ENCODE assay signal across 19 cellular contexts in the genomic region with DNA sequence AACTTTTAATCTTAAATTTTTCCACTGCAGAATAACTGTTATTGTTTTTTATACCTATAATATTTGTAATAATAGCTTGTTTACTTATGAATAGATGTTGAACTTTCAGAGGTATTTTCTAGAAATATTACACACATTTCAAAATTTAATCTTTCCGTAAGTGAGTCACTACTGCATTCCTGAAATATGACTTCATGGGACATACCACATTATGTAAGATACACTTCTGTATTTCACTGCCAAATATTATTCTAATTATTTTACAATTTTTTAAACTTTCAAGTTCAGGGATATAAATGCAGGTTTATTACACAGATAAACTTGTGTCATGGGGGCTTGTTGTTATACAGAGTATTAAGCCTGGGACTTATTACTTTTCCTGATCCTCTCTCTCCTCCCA.
A peak's percentile ranks its signal among the peaks of the same experiment; 100 is the strongest.
DNase-seq lines count a peak whose midpoint lies in the region; ATAC-seq, FAIRE-seq and TF ChIP-seq lines count a peak whose summit lies in the region.
"Had no signal": no experiment of that assay in that cellular context is flagged by ENCODE, and none has a peak within 500 bp of the region (broad histone marks: within the 10 kb centered on the region; RNA-seq: fewer than 3 reads in every experiment).

No MANE protein-coding gene starts in this region.

- DNase-seq in PC-3 (peak; percentile 60), fibroblast of pulmonary artery (ENCODE audit: low read depth) (peak; percentile 17), urothelium cell line (ENCODE audit: low spot score) (peak; percentile 2), natural killer cell (no peak), ascending aorta (ENCODE audit: low spot score in 2 of 2) (no peak)
- DNase-seq: CD8-positive, alpha-beta T cell; COR-L47; DMS153; DMS79 treated with DMSO at 0.1 percent for 48 hours; EL; GDM1; HCEC 1CT; HFFc6 had no signal

- H3K27me3 Mint-ChIP-seq in natural killer cell (ENCODE audit: low read depth in 2 of 2): no peaks in the 10 kb centered on the region

- no peak overlapping the region for H2AFZ ChIP-seq in PC-3 (ENCODE audit: low read length)

- FAIRE-seq in urothelium cell line (lab: Jason Lieb, UNC): no peak
- FAIRE-seq: A549, D721Med, GM12892 had no signal

- H3K36me3 ChIP-seq in PC-3 (ENCODE audit: low read depth, low read length) (no peaks in the 10 kb centered on the region), ascending aorta (no peaks in the 10 kb centered on the region)

- peaks cover 5 to 8% of the 10 kb centered on the region in 2 donors for H3K9me3 Mint-ChIP-seq in natural killer cell

- POLR2A ChIA-PET in PC-3 (lab: Charles Lee; ENCODE audit: unreplicated experiment): no interaction called here

- no peak overlapping the region for H3K4me3 ChIP-seq in PC-3 (ENCODE audit: low read length)
- H3K4me3 ChIP-seq in fibroblast of pulmonary artery (replicated peaks; ENCODE audit: low read depth, low read length): no peak overlapping the region
- H3K4me3 ChIP-seq in ascending aorta: no peak overlapping the region
- H3K4me3 ChIP-seq: A549 had no signal

- no TSS peak for BruUV-seq in PC-3 (replicated peaks; lab: Mats Ljungman, UMichigan)

- H3K4me1 ChIP-seq in PC-3 (ENCODE audit: insufficient read depth, low read length) (peaks cover 10% of the 10 kb centered on the region; the same call in 1 of the 2 replicates), ascending aorta (no peaks in the 10 kb centered on the region)
- H3K4me1 ChIP-seq: A549 had no signal

- TF ChIP-seq CTCF in PC-3 (conservative IDR thresholded peaks at IDR 0.05; ENCODE audit: low read depth, low read length) (no peak), fibroblast of pulmonary artery (IDR thresholded peaks at IDR 0.05; ENCODE audit: low read length, missing control alignments) (no peak), natural killer cell (IDR thresholded peaks at IDR 0.05) (no peak), ascending aorta (IDR thresholded peaks at IDR 0.05) (no peak)

- H3K79me2 ChIP-seq in PC-3 (ENCODE audit: low read length): no peaks in the 10 kb centered on the region

- H3K27me3 ChIP-seq in PC-3 (ENCODE audit: low read length) (no peaks in the 10 kb centered on the region), ascending aorta (no peaks in the 10 kb centered on the region)

- H3K9ac ChIP-seq in PC-3 (ENCODE audit: low read length): no peak overlapping the region

- H3K27ac ChIP-seq in PC-3 (ENCODE audit: low read length) (no peak overlapping the region), ascending aorta (no peak overlapping the region)
- H3K27ac ChIP-seq: A549 had no signal

- no peaks in the 10 kb centered on the region for H3K9me2 ChIP-seq in PC-3 (replicated peaks; ENCODE audit: low read length)

- peaks cover 6% of the 10 kb centered on the region for H3K36me3 Mint-ChIP-seq in natural killer cell
- H3K36me3 Mint-ChIP-seq: CD14-positive monocyte; CD8-positive, alpha-beta T cell had no signal

- CTCF ChIA-PET in PC-3 (lab: Charles Lee): interaction anchor here (0.6 kb wide), 1 partner anchor 1863 kb away, joined by 3 read pairs; no protein-coding TSS in a partner anchor

- 0 out of 2 replicates have a peak overlapping the region, but pooled peaks have one; percentile 6 for H3K4me2 ChIP-seq in PC-3 (ENCODE audit: low read length)
- H3K4me2 ChIP-seq: A549 had no signal

- H3F3A ChIP-seq in PC-3 (ENCODE audit: low read length, unreplicated experiment): no peaks in the 10 kb centered on the region

- intact Hi-C loops in PC-3 (cut with micrococcal nuclease) (loop anchor here (1.0 kb wide), 1 partner anchor 56 kb away; no protein-coding TSS in a partner anchor), natural killer cell (cut with micrococcal nuclease) (no loop called here), ascending aorta (cut with DNase I) (no loop called here)

- ATAC-seq in PC-3 (peak; percentile 77), SK-N-SH treated with all-trans-retinoic acid at 6 μM for 48 hours (no peak), GM21390 (IDR thresholded peaks at IDR 0.05; ENCODE audit: unreplicated experiment) (no peak), natural killer cell (no peak)
- ATAC-seq: A549; CD8-positive, alpha-beta T cell had no signal

- H3K27ac Mint-ChIP-seq in natural killer cell: no peak overlapping the region
- H3K27ac Mint-ChIP-seq: CD14-positive monocyte; CD8-positive, alpha-beta T cell; HFFc6 had no signal

- no peaks in the 10 kb centered on the region for H3K4me1 Mint-ChIP-seq in natural killer cell
- H3K4me1 Mint-ChIP-seq: CD14-positive monocyte had no signal

- H3K4me3 Mint-ChIP-seq in natural killer cell: no peak overlapping the region
- H3K4me3 Mint-ChIP-seq: CD14-positive monocyte; CD8-positive, alpha-beta T cell; HFFc6 had no signal

- H3K9me3 ChIP-seq in PC-3 (ENCODE audit: low read length) (no peaks in the 10 kb centered on the region), ascending aorta (no peaks in the 10 kb centered on the region)
- H3K9me3 ChIP-seq: A549 had no signal

- H4K20me1 ChIP-seq in PC-3 (ENCODE audit: low read length): no peaks in the 10 kb centered on the region

TF ChIP-seq in SK-N-SH treated with all-trans-retinoic acid at 6 μM for 48 hours, 23 proteins besides CTCF, POLR2A, EP300 and RAD21:
- no peak for TF ChIP-seq SNAI2 (CRISPR knock-in tag; IDR thresholded peaks at IDR 0.05)
- TF ChIP-seq, protein P1, sequence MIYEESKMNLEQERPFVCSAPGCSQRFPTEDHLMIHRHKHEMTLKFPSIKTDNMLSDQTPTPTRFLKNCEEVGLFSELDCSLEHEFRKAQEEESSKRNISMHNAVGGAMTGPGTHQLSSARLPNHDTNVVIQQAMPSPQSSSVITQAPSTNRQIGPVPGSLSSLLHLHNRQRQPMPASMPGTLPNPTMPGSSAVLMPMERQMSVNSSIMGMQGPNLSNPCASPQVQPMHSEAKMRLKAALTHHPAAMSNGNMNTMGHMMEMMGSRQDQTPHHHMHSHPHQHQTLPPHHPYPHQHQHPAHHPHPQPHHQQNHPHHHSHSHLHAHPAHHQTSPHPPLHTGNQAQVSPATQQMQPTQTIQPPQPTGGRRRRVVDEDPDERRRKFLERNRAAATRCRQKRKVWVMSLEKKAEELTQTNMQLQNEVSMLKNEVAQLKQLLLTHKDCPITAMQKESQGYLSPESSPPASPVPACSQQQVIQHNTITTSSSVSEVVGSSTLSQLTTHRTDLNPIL (CRISPR knock-in tag; IDR thresholded peaks at IDR 0.05; ENCODE audit: low read depth): peak; percentile 77; the same call in 1 of the 2 replicates
TF ChIP-seq in SK-N-SH treated with all-trans-retinoic acid at 6 μM for 48 hours: peak in this region for 1.

Comparison
In these comparisons a context has a peak if more than half of its experiments do, and no peak if none do; other contexts are left out.
1. DNase-seq: peak in PC-3 (single experiment), fibroblast of pulmonary artery (single experiment) and urothelium cell line (single experiment); none in natural killer cell (single experiment) and ascending aorta (0 of 2).